In the genomic region with DNA sequence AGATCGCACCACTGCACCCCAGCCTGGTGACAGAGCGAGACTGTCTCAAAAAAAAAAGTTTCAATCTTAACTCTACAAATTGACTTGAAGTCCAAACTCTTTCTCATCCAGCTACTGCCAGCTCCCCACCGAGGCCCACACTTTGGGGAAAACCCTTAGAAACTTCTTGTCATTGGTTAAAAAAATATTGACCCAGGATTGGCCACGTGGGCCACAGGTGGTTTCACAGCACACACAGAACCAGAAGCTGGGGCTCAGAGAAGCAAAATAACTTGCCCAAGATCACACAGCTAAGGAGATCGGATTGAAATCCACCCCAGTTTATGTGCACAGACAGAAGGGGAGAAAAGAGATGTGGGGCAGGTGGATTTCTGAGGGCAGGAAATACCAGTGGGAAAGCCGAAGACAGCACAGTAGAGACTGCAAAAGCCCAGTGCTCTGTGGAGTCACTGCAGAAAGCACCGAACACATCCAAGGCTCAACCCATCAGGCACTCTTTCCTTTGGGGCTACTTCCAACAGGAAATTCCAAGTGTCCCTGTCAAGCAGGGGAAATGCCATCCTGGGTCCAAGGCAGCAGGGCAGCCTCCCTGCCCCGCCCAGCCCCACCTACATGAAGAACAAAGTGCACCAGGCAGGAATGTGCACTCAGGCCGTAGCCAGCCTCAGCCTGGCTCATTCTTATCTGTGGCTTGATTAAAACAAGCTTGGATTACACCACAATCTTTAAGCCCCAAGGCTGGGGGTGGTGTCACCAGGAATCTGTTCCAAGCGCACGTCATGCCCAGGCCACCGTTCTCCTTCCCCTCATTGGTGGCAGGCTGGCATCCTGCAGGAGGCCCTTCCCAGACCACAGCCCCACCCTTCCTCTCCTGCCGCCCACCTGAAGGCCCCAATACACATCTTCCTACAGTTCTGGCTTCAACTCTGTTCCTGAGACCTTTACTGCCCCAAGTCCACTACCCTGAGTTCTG, we compare ENCODE assay signal across 9 cellular contexts.
DNase-seq lines count a peak whose midpoint lies in the region; ATAC-seq and TF ChIP-seq lines count a peak whose summit lies in the region.
"Had no signal": no experiment of that assay in that cellular context is flagged by ENCODE, and none has a peak within 500 bp of the region (broad histone marks: within the 10 kb centered on the region; RNA-seq: fewer than 3 reads in every experiment).

No MANE protein-coding gene starts in this region.

- no peak overlapping the region for H3K4me3 ChIP-seq in BJ (ENCODE audit: low read depth, low read length)
- H3K4me3 ChIP-seq in coronary artery, result peak overlapping the region; percentile 2
- H3K4me3 ChIP-seq: cardiac muscle cell had no signal

- peak; percentile 59 for DNase-seq in BJ (ENCODE audit: low read depth)
- peak; percentile 97 for DNase-seq in LoVo (ENCODE audit: low spot score)
- DNase-seq in coronary artery (ENCODE audit: low spot score), result peak; percentile 91
- peak; percentile 93 for DNase-seq in myocyte (ENCODE audit: low read depth)
- no peak for DNase-seq in NCI-H2029 (lab: John Stamatoyannopoulos, UW)

- POLR2A ChIA-PET in BJ (lab: Charles Lee), result interaction anchor here (0.7 kb wide), 1 partner anchor 22 kb away, joined by 5 read pairs; no protein-coding TSS in a partner anchor

- no peaks in the 10 kb centered on the region for H3K36me3 ChIP-seq in BJ (ENCODE audit: control insufficient read depth, insufficient read depth, low read length)
- H3K36me3 ChIP-seq: cardiac muscle cell had no signal

- ATAC-seq in GM21381 (IDR thresholded peaks at IDR 0.05; ENCODE audit: unreplicated experiment) (no peak), HG02678 (IDR thresholded peaks at IDR 0.05; ENCODE audit: unreplicated experiment) (no peak), HG03354 (IDR thresholded peaks at IDR 0.05; ENCODE audit: poor library complexity, severe bottlenecking, unreplicated experiment) (no peak)

- TF ChIP-seq CTCF in BJ (IDR thresholded peaks at IDR 0.05; ENCODE audit: insufficient read depth, low read depth, low read length), result no peak
- no peak for TF ChIP-seq CTCF in coronary artery (IDR thresholded peaks at IDR 0.05)

- CTCF ChIA-PET in BJ (lab: Yijun Ruan, JAX), result interaction anchor here (0.6 to 0.7 kb wide), 2 partner anchors 11 to 88 kb away, joined by 3 to 6 read pairs; no protein-coding TSS in a partner anchor

- H3K27ac ChIP-seq in coronary artery, result peak overlapping the region; percentile 25 to 88
- H3K27ac ChIP-seq: cardiac muscle cell had no signal

- H3K27me3 ChIP-seq in BJ (ENCODE audit: control insufficient read depth, insufficient read depth, low read length), result no peaks in the 10 kb centered on the region
- H3K27me3 ChIP-seq: cardiac muscle cell had no signal
